Comparison of ENCODE assay signal across 27 cellular contexts in genomic region chrX:115534383-115534782, GRCh38.
"Had no signal": no experiment of that assay in that cellular context is flagged by ENCODE, and none has a peak within 500 bp of the region (broad histone marks: within the 10 kb centered on the region; RNA-seq: fewer than 3 reads in every experiment).

No MANE protein-coding gene starts in this region.

- ATAC-seq: stimulated activated effector memory CD8-positive, alpha-beta T cell treated with anti-CD3 and anti-CD28 coated beads, Interleukin-12 subunit alpha, Interleukin-12 subunit beta, amount 100 ng/mL, for 72 hours; stimulated activated memory B cell treated with anti-CD40 and anti-IgM and Interleukin-4, amounts not matched to agents 10 μg/mL and 1 μg/mL and 100 μg/mL, for 72 hours; stimulated activated naive B cell treated with anti-CD40 and anti-IgM and Interleukin-4, amounts not matched to agents 10 μg/mL and 1 μg/mL and 100 μg/mL, for 72 hours; stimulated activated naive CD8-positive, alpha-beta T cell treated with anti-CD3 and anti-CD28 coated beads, Interleukin-15, amount 100 ng/mL, for 72 hours; stimulated activated naive CD8-positive, alpha-beta T cell treated with anti-CD3 and anti-CD28 coated beads, Interleukin-15, Interleukin-2, amounts not matched to agents 100 U/mL and 50 U/mL, for 24 hours; upper lobe of right lung had no signal

- DNase-seq: stimulated activated CD4-positive, alpha-beta T cell treated with anti-CD3 and anti-CD28 coated beads, Interleukin-2, amount 100 ng/mL, for 48 hours; stimulated activated CD4-positive, alpha-beta T cell treated with anti-CD3 and anti-CD28 coated beads, Interleukin-4, amount 100 ng/mL, for 1 hour; stimulated activated CD4-positive, alpha-beta T cell treated with anti-CD3 and anti-CD28 coated beads, Interleukin-4, amount 100 ng/mL, for 24 hours; stimulated activated CD4-positive, alpha-beta T cell treated with anti-CD3 and anti-CD28 coated beads, Interleukin-4, amount 100 ng/mL, for 4 hours; stimulated activated CD8-positive, alpha-beta memory T cell treated with anti-CD3 and anti-CD28 coated beads, Interleukin-4, amount 100 ng/mL, for 48 hours; stimulated activated naive B cell treated with anti-CD40 and anti-IgM and Interleukin-4, amounts not matched to agents 10 μg/mL and 1 μg/mL and 100 μg/mL, for 72 hours; stimulated activated naive CD4-positive, alpha-beta T cell; stimulated activated naive CD4-positive, alpha-beta T cell treated with Interleukin-2 at 50 U/mL for 16 hours; stimulated activated naive CD8-positive, alpha-beta T cell treated with anti-CD3 and anti-CD28 coated beads, Interleukin-15, amount 100 ng/mL, for 72 hours; stimulated activated naive CD8-positive, alpha-beta T cell treated with anti-CD3 and anti-CD28 coated beads, Interleukin-15, Interleukin-2, amounts not matched to agents 100 U/mL and 50 U/mL, for 24 hours; stomach; substantia nigra; testis; thyroid gland; tibial artery; transverse colon; trophoblast cell; upper lobe of left lung; upper lobe of right lung; uterus had no signal

- H3K4me1 ChIP-seq: stomach, suprapubic skin, testis, thyroid gland, tibial nerve, transverse colon, upper lobe of left lung, upper lobe of right lung, uterus, vagina had no signal

- H3K9me3 ChIP-seq: stomach, suprapubic skin, testis, thoracic aorta, thyroid gland, tibial artery, tibial nerve, transverse colon, upper lobe of left lung, upper lobe of right lung, uterus, vagina had no signal

- H3K27me3 ChIP-seq: stomach, suprapubic skin, testis, thyroid gland, tibial artery, transverse colon, upper lobe of left lung, upper lobe of right lung, uterus, vagina had no signal

- H3K4me3 ChIP-seq: stomach, suprapubic skin, testis, thoracic aorta, thyroid gland, tibial artery, tibial nerve, transverse colon, upper lobe of left lung, upper lobe of right lung, uterus, vagina had no signal

- H3K36me3 ChIP-seq: stomach, suprapubic skin, thoracic aorta, thyroid gland, tibial artery, tibial nerve, transverse colon, upper lobe of left lung, upper lobe of right lung, uterus, vagina had no signal

- H3K27ac ChIP-seq: stomach, suprapubic skin, testis, transverse colon, upper lobe of right lung, uterus, vagina had no signal

- FAIRE-seq: urothelium cell line had no signal
